In genomic region chr11:12765428-12765827, GRCh38 we compare ENCODE assay signal across 11 cellular contexts.
DNase-seq lines count a peak whose midpoint lies in the region; ATAC-seq and TF ChIP-seq lines count a peak whose summit lies in the region.
"Had no signal": no experiment of that assay in that cellular context is flagged by ENCODE, and none has a peak within 500 bp of the region (broad histone marks: within the 10 kb centered on the region; RNA-seq: fewer than 3 reads in every experiment).

No MANE protein-coding gene starts in this region.

- ATAC-seq in DND-41 (ENCODE audit: insufficient read depth, low read depth) (peak; percentile 77; the same call in 2 of the 3 replicates), GM18868 (IDR thresholded peaks at IDR 0.05; ENCODE audit: unreplicated experiment) (no peak), GM18517 (IDR thresholded peaks at IDR 0.05; ENCODE audit: unreplicated experiment) (no peak)

- H3K27ac ChIP-seq in DND-41 (ENCODE audit: low read length) = no peak overlapping the region
- H3K27ac ChIP-seq in trophoblast cell (ENCODE audit: low read depth, low read length) = no peak overlapping the region
- H3K27ac ChIP-seq: ascending aorta, vagina had no signal

- H3K9me3 ChIP-seq in DND-41 (ENCODE audit: insufficient read depth, low read length, severe bottlenecking) = no peaks in the 10 kb centered on the region
- H3K9me3 ChIP-seq in trophoblast cell (ENCODE audit: insufficient read depth, low read depth, low read length) = no peaks in the 10 kb centered on the region
- H3K9me3 ChIP-seq: ascending aorta, vagina had no signal

- no peak overlapping the region for H3K14ac ChIP-seq in trophoblast cell (ENCODE audit: low read length)

- H4K12ac ChIP-seq in trophoblast cell (ENCODE audit: low read depth, low read length) = no peak overlapping the region

- H3K4me3 ChIP-seq in DND-41 (ENCODE audit: low read depth in 1 of 2, low read length in 2 of 2) = no peak overlapping the region
- no peak overlapping the region for H3K4me3 ChIP-seq in trophoblast cell (ENCODE audit: low read depth, low read length)
- H3K4me3 ChIP-seq: ascending aorta, vagina had no signal

- no peak overlapping the region for H3K4me2 ChIP-seq in DND-41 (ENCODE audit: insufficient read depth, low read length)
- H3K4me2 ChIP-seq in trophoblast cell (ENCODE audit: low read length) = no peak overlapping the region

- H3K23ac ChIP-seq in trophoblast cell (ENCODE audit: low read length) = no peak overlapping the region

- H3K36me3 ChIP-seq in DND-41 (ENCODE audit: insufficient read depth, low read length) (no peaks in the 10 kb centered on the region), trophoblast cell (ENCODE audit: control insufficient read depth in 1 of 2, insufficient read depth in 2 of 2, low read length in 2 of 2) (peaks cover 18 to 30% of the 10 kb centered on the region in 2 experiments)

- peaks cover 12% of the 10 kb centered on the region for H3K79me1 ChIP-seq in trophoblast cell (ENCODE audit: low read length)

- H3K4me1 ChIP-seq in DND-41 (ENCODE audit: insufficient read depth, low read length) (no peaks in the 10 kb centered on the region), trophoblast cell (ENCODE audit: control insufficient read depth in 1 of 2, insufficient read depth in 2 of 2, low read length in 2 of 2) (peaks cover 24 to 29% of the 10 kb centered on the region in 2 experiments)

- no peak overlapping the region for H3K18ac ChIP-seq in trophoblast cell (ENCODE audit: low read length)

- no peak overlapping the region for H3K9ac ChIP-seq in DND-41 (ENCODE audit: low read depth, low read length)
- no peak overlapping the region for H3K9ac ChIP-seq in trophoblast cell (ENCODE audit: low read length)

- WGBS in trophoblast cell (ENCODE audit: extremely low coverage, insufficient coverage, insufficient read length) = no CpG with 5 or more reads among the region's 3 CpGs

- no peaks in the 10 kb centered on the region for H4K20me1 ChIP-seq in DND-41 (ENCODE audit: insufficient read depth, low read length)

- H4K91ac ChIP-seq in trophoblast cell (ENCODE audit: low read depth, low read length) = no peak overlapping the region

- TF ChIP-seq CTCF in DND-41 (IDR thresholded peaks at IDR 0.05; ENCODE audit: borderline replicate concordance, extremely low read depth, low read length, poor library complexity, severe bottlenecking) = no peak

- no peak overlapping the region for H4K8ac ChIP-seq in trophoblast cell (ENCODE audit: low read depth, low read length)

- H3K4ac ChIP-seq in trophoblast cell (ENCODE audit: low read depth, low read length) = peak overlapping the region; percentile 70

- H3K27me3 ChIP-seq in DND-41 (ENCODE audit: insufficient read depth, low read length, poor library complexity) (peaks cover 17% of the 10 kb centered on the region), trophoblast cell (ENCODE audit: insufficient read depth, low read length) (no peaks in the 10 kb centered on the region)
- H3K27me3 ChIP-seq: ascending aorta, vagina had no signal

- H2AK5ac ChIP-seq in trophoblast cell (ENCODE audit: low read length) = no peak overlapping the region

- H3K79me2 ChIP-seq in DND-41 (ENCODE audit: insufficient read depth, low read length) (no peaks in the 10 kb centered on the region), trophoblast cell (ENCODE audit: control insufficient read depth, insufficient read depth, low read length, poor library complexity) (peaks cover 30% of the 10 kb centered on the region)

- H2BK120ac ChIP-seq in trophoblast cell (ENCODE audit: insufficient read depth, low read length, poor library complexity) = no peak overlapping the region

- no peak overlapping the region for H2BK12ac ChIP-seq in trophoblast cell (ENCODE audit: low read length)

- H2BK5ac ChIP-seq in trophoblast cell (ENCODE audit: low read depth, low read length, poor library complexity) = no peak overlapping the region

- DNase-seq in DND-41 (peak; percentile 26), NCI-H2196 (lab: John Stamatoyannopoulos, UW; ENCODE audit: unreplicated experiment) (peak; percentile 65), dedifferentiated amniotic fluid mesenchymal stem cell (ENCODE audit: extremely low spot score) (peak; percentile 64), trophoblast cell (no peak), foreskin melanocyte (no peak), MV-4-11 (lab: John Stamatoyannopoulos, UW) (no peak)
- DNase-seq: midbrain had no signal

- no peak overlapping the region for H2AFZ ChIP-seq in DND-41 (ENCODE audit: low read depth, low read length)
- no peak overlapping the region for H2AFZ ChIP-seq in trophoblast cell (ENCODE audit: insufficient read depth, low read length, poor library complexity)

Comparison
In these comparisons a context has a peak if more than half of its experiments do, and no peak if none do; other contexts are left out.
1. DNase-seq: peak in DND-41 (single experiment), NCI-H2196 (single experiment) and dedifferentiated amniotic fluid mesenchymal stem cell (single experiment); none in trophoblast cell (0 of 2), foreskin melanocyte (single experiment) and MV-4-11 (single experiment).